In the genomic region with DNA sequence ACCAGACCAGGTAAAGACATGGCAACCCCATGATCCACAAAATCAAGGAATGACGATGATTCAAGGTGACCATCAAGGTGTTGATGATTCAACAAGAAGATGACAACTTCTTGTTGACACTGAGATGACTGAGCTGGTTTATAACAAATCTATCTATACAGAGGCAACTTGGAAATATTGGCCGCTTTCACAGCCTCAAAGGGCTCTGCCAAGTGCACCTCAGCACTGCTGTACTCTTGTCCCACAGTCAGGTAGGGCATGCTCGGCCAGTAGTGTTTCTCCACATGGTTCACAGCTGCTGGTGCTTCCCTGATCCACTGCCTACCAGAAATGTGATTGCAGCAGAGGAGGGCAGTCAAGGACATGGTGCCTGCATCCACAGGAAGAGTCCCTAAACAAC, we compare ENCODE assay signal across 10 cellular contexts.
"Had no signal": no experiment of that assay in that cellular context is flagged by ENCODE, and none has a peak within 500 bp of the region (broad histone marks: within the 10 kb centered on the region; RNA-seq: fewer than 3 reads in every experiment).

No MANE protein-coding gene starts in this region.

- H3K4me2 ChIP-seq: GM23338 had no signal

- ATAC-seq: GM23338, HCT116 had no signal

- H2AFZ ChIP-seq: GM23248, GM23338 had no signal

- H3K27ac ChIP-seq: GM23248 had no signal

- FAIRE-seq: H54 had no signal

- H3K4me3 ChIP-seq: GM23248, GM23338, HAP-1 had no signal

- H3K9ac ChIP-seq: GM23248 had no signal

- H3K4me1 ChIP-seq: HAP-1 had no signal

- H3K9me3 ChIP-seq: HAP-1 had no signal

- DNase-seq: GM23248, GOT3, H7, H9, HCEC 1CT, HFFc6 had no signal

- H3K36me3 ChIP-seq: HAP-1 had no signal
